In genomic region chr2:44833123-44834069, GRCh38 we compare ENCODE assay signal across 11 cellular contexts.
DNase-seq lines count a peak whose midpoint lies in the region; ATAC-seq and TF ChIP-seq lines count a peak whose summit lies in the region.
"Had no signal": no experiment of that assay in that cellular context is flagged by ENCODE, and none has a peak within 500 bp of the region (broad histone marks: within the 10 kb centered on the region; RNA-seq: fewer than 3 reads in every experiment).

No MANE protein-coding gene starts in this region.

- peaks cover 0 to 8% (median 0%) of the 10 kb centered on the region in 3 donors for H3K9me3 ChIP-seq in gastroesophageal sphincter
- H3K9me3 ChIP-seq in psoas muscle: no peaks in the 10 kb centered on the region
- H3K9me3 ChIP-seq: ovary had no signal

- TF ChIP-seq CTCF in epithelial cell of proximal tubule (conservative IDR thresholded peaks at IDR 0.05; ENCODE audit: low read depth, low read length): no peak
- TF ChIP-seq CTCF in gastroesophageal sphincter (IDR thresholded peaks at IDR 0.05): no peak
- no peak for TF ChIP-seq CTCF in psoas muscle (IDR thresholded peaks at IDR 0.05)

- TF ChIP-seq POLR2A in gastroesophageal sphincter (IDR thresholded peaks at IDR 0.05): no peak

- H3K4me3 ChIP-seq in epithelial cell of proximal tubule (ENCODE audit: low read depth, low read length) (no peak overlapping the region), gastroesophageal sphincter (no peak overlapping the region), psoas muscle (no peak overlapping the region)
- H3K4me3 ChIP-seq: ovary had no signal

- WGBS in gastroesophageal sphincter (ENCODE audit: low coverage in 1 of 2), 2 donors: 51 to 71% methylated on average over 3 to 5 of the region's 6 CpGs
- 72% methylated on average over 6 of the region's 6 CpGs for whole genome bisulfite sequencing in psoas muscle, 3 donors

- H3K36me3 ChIP-seq in gastroesophageal sphincter (no peaks in the 10 kb centered on the region), psoas muscle (ENCODE audit: insufficient read depth in 1 of 2, low read depth in 1 of 2) (no peaks in the 10 kb centered on the region)
- H3K36me3 ChIP-seq: ovary had no signal

- DNase-seq in epithelial cell of proximal tubule (ENCODE audit: low read depth): peak; percentile 92
- no peak for DNase-seq in psoas muscle
- DNase-seq in GOT3 (lab: John Stamatoyannopoulos, UW): no peak
- DNase-seq in NCI-H1417 treated with DMSO at 0.1 percent for 48 hours (lab: John Stamatoyannopoulos, UW): no peak
- DNase-seq: activated CD4-positive, CD25-positive, alpha-beta regulatory T cell; NCI-H526; ovary had no signal

- ATAC-seq in GM18520 (IDR thresholded peaks at IDR 0.05; ENCODE audit: unreplicated experiment) (peak; percentile 39), GM21619 (IDR thresholded peaks at IDR 0.05; ENCODE audit: unreplicated experiment) (peak; percentile 59), HG03469 (IDR thresholded peaks at IDR 0.05; ENCODE audit: unreplicated experiment) (peak; percentile 51), gastroesophageal sphincter (no peak), psoas muscle (no peak)

- no peak for TF ChIP-seq EP300 in gastroesophageal sphincter (IDR thresholded peaks at IDR 0.05)

- intact Hi-C loops in psoas muscle (cut with DNase I): no loop called here

- no peaks in the 10 kb centered on the region for H3K4me1 ChIP-seq in gastroesophageal sphincter
- no peaks in the 10 kb centered on the region for H3K4me1 ChIP-seq in psoas muscle

- H3K27ac ChIP-seq in gastroesophageal sphincter (no peak overlapping the region), psoas muscle (no peak overlapping the region)
- H3K27ac ChIP-seq: ovary had no signal

- no peaks in the 10 kb centered on the region for H3K27me3 ChIP-seq in gastroesophageal sphincter
- H3K27me3 ChIP-seq in psoas muscle (ENCODE audit: insufficient read depth in 3 of 3, low read length in 2 of 3): peaks cover 0 to 2% (median 0%) of the 10 kb centered on the region in 3 donors
- H3K27me3 ChIP-seq: ovary had no signal

Comparison
In these comparisons a context has a peak if more than half of its experiments do, and no peak if none do; other contexts are left out.
1. ATAC-seq: peak in GM18520 (single experiment), GM21619 (single experiment) and HG03469 (single experiment); none in gastroesophageal sphincter (single experiment) and psoas muscle (0 of 4).